In the genomic region with DNA sequence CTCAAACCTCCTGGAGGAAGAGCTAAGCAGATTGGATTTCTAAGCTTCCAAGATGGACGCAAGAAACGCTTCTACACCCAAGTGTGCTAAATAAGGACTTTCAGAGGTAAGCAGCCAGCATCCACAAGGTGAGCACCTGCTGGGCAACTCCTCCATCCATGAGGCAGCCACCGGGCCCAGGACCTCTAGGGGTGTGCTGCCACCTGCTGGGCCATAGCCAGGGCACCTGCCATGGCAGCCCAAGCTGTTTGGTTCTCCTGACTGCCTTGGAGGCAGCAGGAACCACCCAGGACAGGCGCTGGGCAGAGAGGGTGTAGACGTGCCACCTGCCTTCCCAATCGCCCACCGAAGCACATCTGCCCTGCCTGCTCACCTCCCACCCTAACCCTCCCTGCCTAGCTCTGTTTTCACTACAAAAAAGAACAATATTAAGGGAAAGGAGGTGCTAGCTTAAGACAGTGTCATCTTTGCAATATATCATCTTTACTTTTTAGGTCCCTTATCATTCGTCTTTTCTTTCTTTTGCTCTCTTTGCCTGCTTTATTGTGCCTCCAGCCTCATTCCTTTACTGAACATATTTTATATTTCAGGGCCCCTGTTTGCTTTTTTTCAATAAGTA, we compare ENCODE assay signal across 1 cellular context.
TF ChIP-seq lines count a peak whose summit lies in the region.

No MANE protein-coding gene starts in this region.

TF ChIP-seq in HepG2, 621 proteins besides CTCF, POLR2A, EP300 and RAD21 (continued from another document and continues in another):
- TF ChIP-seq TFDP1 (CRISPR knock-in tag; IDR thresholded peaks at IDR 0.05; ENCODE audit: borderline replicate concordance): 0 out of 2 replicates have a peak, but pooled peaks have one; percentile 21
- TF ChIP-seq IRF2 (CRISPR knock-in tag; IDR thresholded peaks at IDR 0.05): peak; percentile 86
- TF ChIP-seq KDM5B (CRISPR knock-in tag; IDR thresholded peaks at IDR 0.05; ENCODE audit: borderline replicate concordance): peak; percentile 36; the same call in 1 of the 2 replicates
- TF ChIP-seq ZBTB33 (CRISPR knock-in tag; IDR thresholded peaks at IDR 0.05): peak; percentile 49; the same call in 1 of the 2 replicates
- TF ChIP-seq ZBTB7A (CRISPR knock-in tag; IDR thresholded peaks at IDR 0.05): no peak
- no peak for TF ChIP-seq DPF2 (CRISPR knock-in tag; IDR thresholded peaks at IDR 0.05; ENCODE audit: borderline replicate concordance, low read depth)
- TF ChIP-seq KAT8 (CRISPR knock-in tag; IDR thresholded peaks at IDR 0.05): peak; percentile 60; the same call in 1 of the 2 replicates
- TF ChIP-seq, protein P1, sequence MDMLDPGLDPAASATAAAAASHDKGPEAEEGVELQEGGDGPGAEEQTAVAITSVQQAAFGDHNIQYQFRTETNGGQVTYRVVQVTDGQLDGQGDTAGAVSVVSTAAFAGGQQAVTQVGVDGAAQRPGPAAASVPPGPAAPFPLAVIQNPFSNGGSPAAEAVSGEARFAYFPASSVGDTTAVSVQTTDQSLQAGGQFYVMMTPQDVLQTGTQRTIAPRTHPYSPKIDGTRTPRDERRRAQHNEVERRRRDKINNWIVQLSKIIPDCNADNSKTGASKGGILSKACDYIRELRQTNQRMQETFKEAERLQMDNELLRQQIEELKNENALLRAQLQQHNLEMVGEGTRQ (IDR thresholded peaks at IDR 0.05; ENCODE audit: low read depth, low read length): no peak
- TF ChIP-seq, protein P1 (CRISPR knock-in tag; IDR thresholded peaks at IDR 0.05; ENCODE audit: borderline replicate concordance): no peak
- 0 out of 2 replicates have a peak, but pooled peaks have one; percentile 56 for TF ChIP-seq KMT2B (CRISPR knock-in tag; IDR thresholded peaks at IDR 0.05)
- TF ChIP-seq, protein P2, sequence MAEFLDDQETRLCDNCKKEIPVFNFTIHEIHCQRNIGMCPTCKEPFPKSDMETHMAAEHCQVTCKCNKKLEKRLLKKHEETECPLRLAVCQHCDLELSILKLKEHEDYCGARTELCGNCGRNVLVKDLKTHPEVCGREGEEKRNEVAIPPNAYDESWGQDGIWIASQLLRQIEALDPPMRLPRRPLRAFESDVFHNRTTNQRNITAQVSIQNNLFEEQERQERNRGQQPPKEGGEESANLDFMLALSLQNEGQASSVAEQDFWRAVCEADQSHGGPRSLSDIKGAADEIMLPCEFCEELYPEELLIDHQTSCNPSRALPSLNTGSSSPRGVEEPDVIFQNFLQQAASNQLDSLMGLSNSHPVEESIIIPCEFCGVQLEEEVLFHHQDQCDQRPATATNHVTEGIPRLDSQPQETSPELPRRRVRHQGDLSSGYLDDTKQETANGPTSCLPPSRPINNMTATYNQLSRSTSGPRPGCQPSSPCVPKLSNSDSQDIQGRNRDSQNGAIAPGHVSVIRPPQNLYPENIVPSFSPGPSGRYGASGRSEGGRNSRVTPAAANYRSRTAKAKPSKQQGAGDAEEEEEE (CRISPR knock-in tag; IDR thresholded peaks at IDR 0.05; ENCODE audit: borderline replicate concordance): no peak
- peak; percentile 31; the same call in 1 of the 3 replicates for TF ChIP-seq MXI1 (IDR thresholded peaks at IDR 0.05; ENCODE audit: borderline replicate concordance, low read depth, low read length)
- no peak for TF ChIP-seq HHEX (CRISPR knock-in tag; IDR thresholded peaks at IDR 0.05)
- TF ChIP-seq SMAD3 (CRISPR knock-in tag; IDR thresholded peaks at IDR 0.05): peak; percentile 39; the same call in 1 of the 2 replicates
- peak; percentile 51; the same call in 1 of the 2 replicates for TF ChIP-seq SALL2 (CRISPR knock-in tag; IDR thresholded peaks at IDR 0.05)
- no peak for TF ChIP-seq SOX6 (IDR thresholded peaks at IDR 0.05)
- TF ChIP-seq SOX6 (CRISPR knock-in tag; IDR thresholded peaks at IDR 0.05): peak; percentile 31; the same call in 1 of the 2 replicates
- no peak for TF ChIP-seq ZBTB10 (CRISPR knock-in tag; IDR thresholded peaks at IDR 0.05; ENCODE audit: borderline replicate concordance)
- TF ChIP-seq, protein P3, sequence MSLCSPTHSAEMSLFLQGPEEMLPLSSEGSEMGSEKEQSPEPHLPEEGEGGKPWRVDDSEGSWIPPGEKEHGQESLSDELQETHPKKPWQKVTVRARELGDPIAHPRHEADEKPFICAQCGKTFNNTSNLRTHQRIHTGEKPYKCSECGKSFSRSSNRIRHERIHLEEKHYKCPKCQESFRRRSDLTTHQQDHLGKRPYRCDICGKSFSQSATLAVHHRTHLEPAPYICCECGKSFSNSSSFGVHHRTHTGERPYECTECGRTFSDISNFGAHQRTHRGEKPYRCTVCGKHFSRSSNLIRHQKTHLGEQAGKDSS (CRISPR knock-in tag; IDR thresholded peaks at IDR 0.05; ENCODE audit: borderline replicate concordance, low read depth): peak; percentile 41; the same call in 1 of the 2 replicates
- no peak for TF ChIP-seq CENPBD1 (CRISPR knock-in tag; IDR thresholded peaks at IDR 0.05; ENCODE audit: borderline replicate concordance, low read depth)
- peak; percentile 64 for TF ChIP-seq ZNF687 (CRISPR knock-in tag; IDR thresholded peaks at IDR 0.05)
- TF ChIP-seq, protein P4, sequence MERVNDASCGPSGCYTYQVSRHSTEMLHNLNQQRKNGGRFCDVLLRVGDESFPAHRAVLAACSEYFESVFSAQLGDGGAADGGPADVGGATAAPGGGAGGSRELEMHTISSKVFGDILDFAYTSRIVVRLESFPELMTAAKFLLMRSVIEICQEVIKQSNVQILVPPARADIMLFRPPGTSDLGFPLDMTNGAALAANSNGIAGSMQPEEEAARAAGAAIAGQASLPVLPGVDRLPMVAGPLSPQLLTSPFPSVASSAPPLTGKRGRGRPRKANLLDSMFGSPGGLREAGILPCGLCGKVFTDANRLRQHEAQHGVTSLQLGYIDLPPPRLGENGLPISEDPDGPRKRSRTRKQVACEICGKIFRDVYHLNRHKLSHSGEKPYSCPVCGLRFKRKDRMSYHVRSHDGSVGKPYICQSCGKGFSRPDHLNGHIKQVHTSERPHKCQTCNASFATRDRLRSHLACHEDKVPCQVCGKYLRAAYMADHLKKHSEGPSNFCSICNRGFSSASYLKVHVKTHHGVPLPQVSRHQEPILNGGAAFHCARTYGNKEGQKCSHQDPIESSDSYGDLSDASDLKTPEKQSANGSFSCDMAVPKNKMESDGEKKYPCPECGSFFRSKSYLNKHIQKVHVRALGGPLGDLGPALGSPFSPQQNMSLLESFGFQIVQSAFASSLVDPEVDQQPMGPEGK (CRISPR knock-in tag; IDR thresholded peaks at IDR 0.05): peak; percentile 28; the same call in 1 of the 2 replicates
- TF ChIP-seq XRCC5 (optimal IDR thresholded peaks at IDR 0.05; ENCODE audit: low read length): peak; percentile 82
- TF ChIP-seq RARA (CRISPR knock-in tag; IDR thresholded peaks at IDR 0.05): peak; percentile 34; the same call in 1 of the 2 replicates
- TF ChIP-seq HOXD1 (CRISPR knock-in tag; IDR thresholded peaks at IDR 0.05): no peak
- no peak for TF ChIP-seq ZNF816 (CRISPR knock-in tag; IDR thresholded peaks at IDR 0.05; ENCODE audit: borderline replicate concordance)
- peak; percentile 53; the same call in 1 of the 2 replicates for TF ChIP-seq TSC22D2 (CRISPR knock-in tag; IDR thresholded peaks at IDR 0.05; ENCODE audit: borderline replicate concordance)
- 0 out of 2 replicates have a peak, but pooled peaks have one; percentile 29 for TF ChIP-seq ZNF350 (CRISPR knock-in tag; IDR thresholded peaks at IDR 0.05; ENCODE audit: borderline replicate concordance, low read depth)
- no peak for TF ChIP-seq SRF (IDR thresholded peaks at IDR 0.05; ENCODE audit: low read depth, low read length)
- TF ChIP-seq GFI1 (CRISPR knock-in tag; IDR thresholded peaks at IDR 0.05; ENCODE audit: borderline replicate concordance): no peak
- TF ChIP-seq ZFP36 (IDR thresholded peaks at IDR 0.05; ENCODE audit: borderline replicate concordance, low read depth, low read length, partially characterized antibody): no peak
- 0 out of 2 replicates have a peak, but pooled peaks have one; percentile 33 for TF ChIP-seq MXD3 (CRISPR knock-in tag; IDR thresholded peaks at IDR 0.05)
- TF ChIP-seq STAG1 (CRISPR knock-in tag; IDR thresholded peaks at IDR 0.05): peak; percentile 98
- 0 out of 2 replicates have a peak, but pooled peaks have one; percentile 21 for TF ChIP-seq BCL6 (CRISPR knock-in tag; IDR thresholded peaks at IDR 0.05)
- TF ChIP-seq ZNF292 (CRISPR knock-in tag; IDR thresholded peaks at IDR 0.05; ENCODE audit: borderline replicate concordance, low read depth): no peak
- peak; percentile 50; the same call in 1 of the 2 replicates for TF ChIP-seq ZNF768 (CRISPR knock-in tag; IDR thresholded peaks at IDR 0.05)
- TF ChIP-seq ZNF788 (CRISPR knock-in tag; IDR thresholded peaks at IDR 0.05; ENCODE audit: borderline replicate concordance): peak; percentile 45; the same call in 1 of the 2 replicates
- TF ChIP-seq, protein P5, sequence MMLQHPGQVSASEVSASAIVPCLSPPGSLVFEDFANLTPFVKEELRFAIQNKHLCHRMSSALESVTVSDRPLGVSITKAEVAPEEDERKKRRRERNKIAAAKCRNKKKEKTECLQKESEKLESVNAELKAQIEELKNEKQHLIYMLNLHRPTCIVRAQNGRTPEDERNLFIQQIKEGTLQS (CRISPR knock-in tag; IDR thresholded peaks at IDR 0.05): no peak
